ENCODE assay signal across 14 cellular contexts in the genomic region with DNA sequence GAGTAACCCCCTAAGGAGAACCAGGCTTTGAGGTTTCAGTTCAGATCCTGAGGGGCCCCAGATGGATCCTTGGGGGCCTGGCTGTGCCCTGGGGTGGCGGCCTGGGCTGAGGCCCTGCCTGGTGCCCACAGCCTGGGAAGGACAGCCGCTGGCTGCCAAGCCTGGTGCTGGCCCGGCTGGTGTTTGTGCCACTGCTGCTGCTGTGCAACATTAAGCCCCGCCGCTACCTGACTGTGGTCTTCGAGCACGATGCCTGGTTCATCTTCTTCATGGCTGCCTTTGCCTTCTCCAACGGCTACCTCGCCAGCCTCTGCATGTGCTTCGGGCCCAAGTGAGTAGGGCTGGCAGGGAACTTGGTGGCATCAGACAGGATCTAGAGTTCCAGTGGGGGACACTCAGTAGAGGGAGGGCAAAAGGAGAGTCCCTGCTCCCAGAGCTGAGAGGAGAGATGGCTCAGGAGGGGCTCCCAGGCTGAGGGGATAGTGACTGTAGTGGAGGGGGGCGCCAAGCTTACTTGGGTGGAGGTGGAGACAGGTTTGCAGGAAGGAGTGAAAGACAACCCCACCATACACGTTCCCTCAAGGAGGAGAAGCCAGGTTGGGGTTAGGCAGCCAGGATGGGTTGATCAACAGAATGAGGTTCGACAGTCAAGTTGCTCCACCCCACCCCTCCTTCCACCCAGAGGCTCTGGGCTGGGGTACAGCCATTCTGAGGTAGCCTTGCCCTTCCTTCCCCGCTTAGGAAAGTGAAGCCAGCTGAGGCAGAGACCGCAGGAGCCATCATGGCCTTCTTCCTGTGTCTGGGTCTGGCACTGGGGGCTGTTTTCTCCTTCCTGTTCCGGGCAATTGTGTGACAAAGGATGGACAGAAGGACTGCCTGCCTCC. TPM values are rescaled to one million over a fixed set of nuclear protein-coding genes. Genes with fewer than 3 reads are reported as not detected.
DNase-seq lines count a peak whose midpoint lies in the region; ATAC-seq, FAIRE-seq and TF ChIP-seq lines count a peak whose summit lies in the region.
"Had no signal": no experiment of that assay in that cellular context is flagged by ENCODE, and none has a peak within 500 bp of the region (broad histone marks: within the 10 kb centered on the region; RNA-seq: fewer than 3 reads in every experiment).

No MANE protein-coding gene starts in this region.

- intact Hi-C loops in IMR-90 (cut with micrococcal nuclease) = no loop called here
- intact Hi-C loops in CD4-positive, alpha-beta memory T cell (cut with micrococcal nuclease) = no loop called here

- H3K23me2 ChIP-seq in H1 (ENCODE audit: low read depth, low read length) = peaks cover 4% of the 10 kb centered on the region; the same call in 1 of the 2 replicates

- H3K27ac ChIP-seq in C4-2B (peak overlapping the region; percentile 14; the same call in 1 of the 2 replicates), IMR-90 (ENCODE audit: insufficient read depth, low read length) (no peak overlapping the region), H1 (ENCODE audit: low read depth, low read length) (no peak overlapping the region; the same call in 1 of the 2 replicates), trophoblast cell (ENCODE audit: low read depth, low read length) (peak overlapping the region; percentile 69)
- H3K27ac ChIP-seq in CD4-positive, alpha-beta memory T cell (ENCODE audit: low read depth, low read length) = no peak overlapping the region

- H2BK12ac ChIP-seq in H1 (ENCODE audit: low read depth, low read length) (no peak overlapping the region), trophoblast cell (ENCODE audit: low read length) (peak overlapping the region; percentile 23)

- H3K4me3 ChIP-seq in IMR-90 (ENCODE audit: insufficient read depth, low read depth, low read length) (no peak overlapping the region), H1 (ENCODE audit: extremely low read depth in 1 of 4, insufficient read depth in 2 of 4, low read depth in 3 of 4, low read length in 4 of 4) (no peak overlapping the region), trophoblast cell (ENCODE audit: low read depth, low read length) (no peak overlapping the region)
- no peak overlapping the region for H3K4me3 ChIP-seq in CD4-positive, alpha-beta memory T cell (ENCODE audit: low read length in 2 of 2)

- FAIRE-seq in H1 (lab: Jason Lieb, UNC) = no peak
- no peak for FAIRE-seq in RCC 7860 (lab: Jason Lieb, UNC)
- FAIRE-seq: endometrium had no signal

- H4K12ac ChIP-seq in trophoblast cell (ENCODE audit: low read depth, low read length) = no peak overlapping the region

- no peak overlapping the region for H3K4ac ChIP-seq in IMR-90 (ENCODE audit: low read depth, low read length)
- no peak overlapping the region for H3K4ac ChIP-seq in H1 (replicated peaks; ENCODE audit: insufficient read length, low read depth, low read length)
- peak overlapping the region; percentile 21 for H3K4ac ChIP-seq in trophoblast cell (ENCODE audit: low read depth, low read length)

- H2AFZ ChIP-seq in IMR-90 (replicated peaks; ENCODE audit: low read length, poor library complexity) (no peak overlapping the region), H1 (ENCODE audit: low read length) (no peak overlapping the region), trophoblast cell (ENCODE audit: insufficient read depth, low read length, poor library complexity) (no peak overlapping the region)

- H2AK9ac ChIP-seq in IMR-90 (replicated peaks; ENCODE audit: low read depth, low read length, poor library complexity) = peak overlapping the region; percentile 52

- 0 out of 4 replicates have a peak, but pooled peaks cover 0 to 4% of the 10 kb centered on the region in 2 experiments for H3K79me1 ChIP-seq in IMR-90 (ENCODE audit: low read depth in 1 of 2, low read length in 2 of 2)
- H3K79me1 ChIP-seq in H1 (ENCODE audit: low read depth, low read length) = peaks cover 11% of the 10 kb centered on the region
- H3K79me1 ChIP-seq in trophoblast cell (ENCODE audit: low read length) = peaks cover 26% of the 10 kb centered on the region

- H4K91ac ChIP-seq in IMR-90 (ENCODE audit: insufficient read depth, low read depth, low read length) (no peak overlapping the region), H1 (replicated peaks; ENCODE audit: insufficient read length, low read length) (no peak overlapping the region), trophoblast cell (ENCODE audit: low read depth, low read length) (peak overlapping the region; percentile 62)

- H4K5ac ChIP-seq in IMR-90 (ENCODE audit: low read depth, low read length) (no peak overlapping the region), H1 (ENCODE audit: insufficient read length, low read depth, low read length) (no peak overlapping the region)

- H3K36me3 ChIP-seq in IMR-90 (ENCODE audit: control insufficient read depth, insufficient read depth, low read length) (peaks cover 2% of the 10 kb centered on the region; the same call in 1 of the 2 replicates), H1 (ENCODE audit: control insufficient read depth in 2 of 4, insufficient read depth in 4 of 4, low read length in 3 of 4) (peaks cover 35 to 60% (median 53%) of the 10 kb centered on the region in 4 experiments), trophoblast cell (ENCODE audit: control insufficient read depth in 1 of 2, insufficient read depth in 2 of 2, low read length in 2 of 2) (peaks cover 43 to 55% of the 10 kb centered on the region in 2 experiments)
- H3K36me3 ChIP-seq in CD4-positive, alpha-beta memory T cell (ENCODE audit: insufficient read depth, low read length) = no peaks in the 10 kb centered on the region

- no peak for ATAC-seq in IMR-90 (ENCODE audit: low read depth)
- ATAC-seq: CD8-positive, alpha-beta T cell had no signal

- no peak overlapping the region for H3K4me3 Mint-ChIP-seq in CD4-positive, alpha-beta memory T cell
- H3K4me3 Mint-ChIP-seq: activated naive CD8-positive, alpha-beta T cell; CD8-positive, alpha-beta T cell had no signal

- in situ Hi-C loops in IMR-90 (cut with MboI; ENCODE audit: low sequenced_read_pairs) = loop anchor here (5.0 kb wide), 1 partner anchor 61 kb away; no protein-coding TSS in a partner anchor

- no peak overlapping the region for H3K14ac ChIP-seq in IMR-90 (replicated peaks; ENCODE audit: low read depth, low read length)
- no peak overlapping the region for H3K14ac ChIP-seq in H1 (ENCODE audit: insufficient read length)
- no peak overlapping the region for H3K14ac ChIP-seq in trophoblast cell (ENCODE audit: low read length)

- no peaks in the 10 kb centered on the region for H3K9me3 ChIP-seq in IMR-90 (ENCODE audit: control insufficient read depth, insufficient read depth, low read length)
- H3K9me3 ChIP-seq in H1 (ENCODE audit: insufficient read depth in 2 of 2, low read depth in 1 of 2, low read length in 1 of 2) = no peaks in the 10 kb centered on the region
- H3K9me3 ChIP-seq in trophoblast cell (ENCODE audit: insufficient read depth, low read depth, low read length) = peaks cover 3% of the 10 kb centered on the region
- no peaks in the 10 kb centered on the region for H3K9me3 ChIP-seq in CD4-positive, alpha-beta memory T cell (ENCODE audit: control insufficient read depth in 1 of 2, low read length in 2 of 2)

- H3K9ac ChIP-seq in IMR-90 (ENCODE audit: low read depth, low read length) = no peak overlapping the region
- H3K9ac ChIP-seq in H1 (replicated peaks in 1 of 4; ENCODE audit: extremely low read depth in 1 of 4, low read depth in 3 of 4, low read length in 3 of 4) = no peak overlapping the region
- no peak overlapping the region for H3K9ac ChIP-seq in trophoblast cell (ENCODE audit: low read length)

- peaks cover 0 to 8% (median 4%) of the 10 kb centered on the region in 4 donors for H3K4me1 Mint-ChIP-seq in CD4-positive, alpha-beta memory T cell

- dilution Hi-C loops in IMR-90 (cut with HindIII; ENCODE audit: low sequenced_read_pairs, unreplicated experiment) = no loop called here

- H4K8ac ChIP-seq in IMR-90 (ENCODE audit: low read depth in 2 of 2, low read length in 2 of 2) (no peak overlapping the region), H1 (ENCODE audit: extremely low read depth, insufficient read depth, low read length) (no peak overlapping the region), trophoblast cell (ENCODE audit: low read depth, low read length) (no peak overlapping the region)

- TF ChIP-seq POLR2A in IMR-90 (IDR thresholded peaks at IDR 0.05; ENCODE audit: low read depth, low read length) (no peak), H1 (IDR thresholded peaks at IDR 0.05; ENCODE audit: control extremely low read depth in 1 of 2, low read depth in 2 of 2, low read length in 2 of 2) (no peak)

- no peaks in the 10 kb centered on the region for H3K9me3 Mint-ChIP-seq in CD4-positive, alpha-beta memory T cell
- H3K9me3 Mint-ChIP-seq: CD8-positive, alpha-beta T cell had no signal

- H4K20me1 ChIP-seq in IMR-90 (ENCODE audit: insufficient read depth, low read length) = no peaks in the 10 kb centered on the region
- peaks cover 11 to 21% of the 10 kb centered on the region in 2 experiments for H4K20me1 ChIP-seq in H1 (replicated peaks in 1 of 2; ENCODE audit: control insufficient read depth in 1 of 2, insufficient read depth in 2 of 2, low read length in 2 of 2)

- H3K4me2 ChIP-seq in IMR-90 (ENCODE audit: low read depth, low read length) = no peak overlapping the region
- no peak overlapping the region for H3K4me2 ChIP-seq in H1 (ENCODE audit: insufficient read depth in 1 of 2, low read depth in 2 of 2, low read length in 2 of 2)
- no peak overlapping the region for H3K4me2 ChIP-seq in trophoblast cell (ENCODE audit: low read length)

- H2BK15ac ChIP-seq in IMR-90 (ENCODE audit: low read depth, low read length) (no peak overlapping the region), H1 (ENCODE audit: low read length) (no peak overlapping the region)

- no peaks in the 10 kb centered on the region for H3K27me3 Mint-ChIP-seq in CD4-positive, alpha-beta memory T cell
- H3K27me3 Mint-ChIP-seq: activated naive CD8-positive, alpha-beta T cell had no signal

- no TSS peak for BruUV-seq in IMR-90 (replicated peaks; lab: Mats Ljungman, UMichigan)

- H2BK120ac ChIP-seq in IMR-90 (ENCODE audit: low read depth, low read length) (no peak overlapping the region), H1 (replicated peaks; ENCODE audit: low read depth, low read length) (no peak overlapping the region), trophoblast cell (ENCODE audit: insufficient read depth, low read length, poor library complexity) (no peak overlapping the region)

- H2AK5ac ChIP-seq in IMR-90 (ENCODE audit: low read depth, low read length) (no peak overlapping the region), H1 (ENCODE audit: low read depth, low read length) (no peak overlapping the region), trophoblast cell (ENCODE audit: low read length) (peak overlapping the region; percentile 1)

- H2BK20ac ChIP-seq in IMR-90 (ENCODE audit: low read depth, low read length) = no peak overlapping the region
- no peak overlapping the region for H2BK20ac ChIP-seq in H1 (ENCODE audit: low read length)

- no peak for DNase-seq in IMR-90
- DNase-seq in H1 (ENCODE audit: low read depth in 1 of 2, low spot score in 2 of 2) = no peak
- DNase-seq in trophoblast cell = no peak
- DNase-seq in NCI-H1436 treated with DMSO at 0.1 percent for 48 hours (lab: John Stamatoyannopoulos, UW) = no peak
- no peak for DNase-seq in superior temporal gyrus (ENCODE audit: extremely low spot score)
- DNase-seq in RCC 7860 (ENCODE audit: low spot score) = no peak
- no peak for DNase-seq in CD4-positive, alpha-beta memory T cell
- DNase-seq: activated CD4-positive, alpha-beta T cell treated with anti-CD3 and anti-CD28 coated beads for 1 hour; CD8-positive, alpha-beta T cell; MM.1S; NCI-H345 had no signal

- no peak for TF ChIP-seq CTCF in C4-2B (conservative IDR thresholded peaks at IDR 0.05)
- no peak for TF ChIP-seq CTCF in IMR-90 (conservative IDR thresholded peaks at IDR 0.05; ENCODE audit: low read depth, low read length)
- TF ChIP-seq CTCF in H1 (IDR thresholded peaks at IDR 0.05; ENCODE audit: control extremely low read depth in 1 of 3, insufficient read depth in 1 of 3, low read depth in 1 of 3, low read length in 3 of 3) = no peak

- no peak overlapping the region for H3K56ac ChIP-seq in IMR-90 (ENCODE audit: extremely low read depth, insufficient read depth, low read length)
- H3K56ac ChIP-seq in H1 (replicated peaks; ENCODE audit: insufficient read length, low read depth, low read length) = no peak overlapping the region

- H3K23ac ChIP-seq in IMR-90 (ENCODE audit: low read depth, low read length) (no peak overlapping the region), H1 (ENCODE audit: insufficient read length) (no peak overlapping the region), trophoblast cell (ENCODE audit: low read length) (no peak overlapping the region)

- no peak for TF ChIP-seq RAD21 in IMR-90 (IDR thresholded peaks at IDR 0.05; ENCODE audit: low read length)
- TF ChIP-seq RAD21 in H1 (IDR thresholded peaks at IDR 0.05 in 1 of 2, conservative IDR thresholded peaks at IDR 0.05 in 1 of 2; ENCODE audit: low read depth in 2 of 2, low read length in 2 of 2) = no peak

- H3K27me3 ChIP-seq in IMR-90 (ENCODE audit: control insufficient read depth, insufficient read depth, low read length) (no peaks in the 10 kb centered on the region), H1 (replicated peaks in 1 of 4; ENCODE audit: control insufficient read depth in 3 of 4, extremely low read depth in 1 of 4, insufficient read depth in 3 of 4, low read length in 3 of 4) (no peaks in the 10 kb centered on the region), trophoblast cell (ENCODE audit: insufficient read depth, low read length) (no peaks in the 10 kb centered on the region)
- H3K27me3 ChIP-seq in CD4-positive, alpha-beta memory T cell (ENCODE audit: insufficient read depth, low read length) = no peaks in the 10 kb centered on the region

- no peak overlapping the region for H3K27ac Mint-ChIP-seq in CD4-positive, alpha-beta memory T cell
- H3K27ac Mint-ChIP-seq: activated naive CD8-positive, alpha-beta T cell; CD8-positive, alpha-beta T cell had no signal

- H3K18ac ChIP-seq in IMR-90 (ENCODE audit: low read depth, low read length) (no peak overlapping the region), H1 (ENCODE audit: extremely low read depth, low read length) (no peak overlapping the region), trophoblast cell (ENCODE audit: low read length) (peak overlapping the region; percentile 16)

- H2BK5ac ChIP-seq in IMR-90 (ENCODE audit: low read depth, low read length, poor library complexity, severe bottlenecking) (no peak overlapping the region), H1 (ENCODE audit: low read depth, low read length) (0 out of 2 replicates have a peak overlapping the region, but pooled peaks have one; percentile 24), trophoblast cell (ENCODE audit: low read depth, low read length, poor library complexity) (peak overlapping the region; percentile 1)

- H3K79me2 ChIP-seq in H1 (ENCODE audit: control insufficient read depth in 1 of 2, insufficient read depth in 2 of 2, low read length in 2 of 2) (peaks cover 0 to 9% of the 10 kb centered on the region in 2 experiments; a peak in 2 of 4 replicates), trophoblast cell (ENCODE audit: control insufficient read depth, insufficient read depth, low read length, poor library complexity) (peaks cover 2% of the 10 kb centered on the region)

- 97% methylated on average over 6 of the region's 16 CpGs; no CpG with 5 or more reads in 1 of the 2 experiments for WGBS in IMR-90 (ENCODE audit: extremely low coverage in 2 of 2, insufficient read length in 1 of 2), 2 experiments
- WGBS in H1 (ENCODE audit: extremely low coverage in 1 of 2, insufficient coverage in 1 of 2, insufficient read length in 1 of 2, insufficient replicate concordance in 2 of 2, low coverage in 1 of 2, low lambda C conversion rate in 2 of 2, missing lambda C conversion rate in 1 of 2), 2 experiments = 90% methylated on average over 16 of the region's 16 CpGs; no CpG with 5 or more reads in 1 of the 2 experiments
- no CpG with 5 or more reads among the region's 16 CpGs for WGBS in trophoblast cell (ENCODE audit: extremely low coverage, insufficient coverage, insufficient read length)

- peaks cover 4% of the 10 kb centered on the region for H3K9me1 ChIP-seq in IMR-90 (ENCODE audit: insufficient read depth, low read length)

- CTCF ChIA-PET in IMR-90 (lab: Yijun Ruan, JAX) = interaction anchor here (0.6 kb wide), 1 partner anchor 43 kb away, joined by 4 read pairs; no protein-coding TSS in a partner anchor
- CTCF ChIA-PET in H1 (lab: Charles Lee; ENCODE audit: partially characterized antibody) = interaction anchor here (0.8 to 19.4 kb wide), 13 partner anchors 7 to 143 kb away, joined by 3 to 287 read pairs (median 19); partner anchors contain the start of genes CAPN11, MYMX and SLC29A1
- CTCF ChIA-PET in CD4-positive, alpha-beta memory T cell (lab: Charles Lee; ENCODE audit: partially characterized antibody) = interaction anchor here (1.1 to 5.3 kb wide), 2 partner anchors 10 to 73 kb away, joined by 3 to 84 read pairs; partner anchors contain the start of gene SLC29A1

- H3K4me1 ChIP-seq in IMR-90 (ENCODE audit: control insufficient read depth, insufficient read depth, low read length) (peaks cover 14% of the 10 kb centered on the region), H1 (replicated peaks in 1 of 4; ENCODE audit: control insufficient read depth in 3 of 4, insufficient read depth in 4 of 4, low read length in 3 of 4) (peaks cover 4 to 15% (median 9%) of the 10 kb centered on the region in 4 experiments; a peak in 6 of 7 replicates), trophoblast cell (ENCODE audit: control insufficient read depth in 1 of 2, insufficient read depth in 2 of 2, low read length in 2 of 2) (peaks cover 32 to 47% of the 10 kb centered on the region in 2 experiments)
- H3K4me1 ChIP-seq in CD4-positive, alpha-beta memory T cell (ENCODE audit: insufficient read depth, low read length) = peaks cover 7% of the 10 kb centered on the region

- TF ChIP-seq EP300 in H1 (IDR thresholded peaks at IDR 0.05; ENCODE audit: borderline replicate concordance in 1 of 2, low read depth in 2 of 2, low read length in 2 of 2) = no peak

- H3K36me3 Mint-ChIP-seq in CD4-positive, alpha-beta memory T cell = no peaks in the 10 kb centered on the region
- H3K36me3 Mint-ChIP-seq: CD8-positive, alpha-beta T cell had no signal

- POLR2A ChIA-PET in IMR-90 (lab: Charles Lee; ENCODE audit: unreplicated experiment) (no interaction called here), H1 (lab: Charles Lee; ENCODE audit: partially characterized antibody) (interaction anchor here (0.9 to 21.0 kb wide), 9 partner anchors 8 to 99 kb away, joined by 3 to 581 read pairs (median 5); partner anchors contain the start of genes HSP90AB1, SLC29A1 and SLC35B2)
- POLR2A ChIA-PET in CD4-positive, alpha-beta memory T cell (lab: Charles Lee; ENCODE audit: partially characterized antibody) = interaction anchor here (4.2 kb wide), 1 partner anchor 13 kb away, joined by 29 read pairs; the partner anchor contains the start of gene HSP90AB1

RNA-seq across cellular contexts. Expression of gene SLC29A1, which starts 9.5 kb away (rescaled TPM):
- total RNA-seq in IMR-90 (2012; rRNA removed) = 4.1 and 4.7 TPM in 2 replicates
- 22.1 and 23.2 TPM in 2 replicates for polyA plus RNA-seq in IMR-90 (2012; rRNA removed)
- 20.7 and 23.2 TPM in 2 replicates for polyA plus RNA-seq in IMR-90 (2012; cell fraction: cytosol; rRNA removed)
- polyA plus RNA-seq in IMR-90 (2012; cell fraction: nucleus; rRNA removed; ENCODE audit: low replicate concordance) = 33.9 and 57.0 TPM in 2 replicates
- total RNA-seq in H1 (2021; fragmentation: NEBNext Ultra II Directional; extraction: Animal tissue kit (Norgen Biotek cat#: 25700)) = 187 and 196 TPM in 2 replicates
- 558 and 626 TPM in 2 replicates for polyA plus RNA-seq in H1 (2011; rRNA removed)
- 409 TPM for polyA plus RNA-seq in H1 (2011; cell fraction: cytosol; rRNA removed)
- 636 TPM for polyA plus RNA-seq in H1 (2011; cell fraction: nucleus; rRNA removed)
- polyA plus RNA-seq in H1 (2012, experiment 1 of 2) = 210 to 268 TPM (median 256 TPM) in 4 replicates
- 267 TPM for polyA plus RNA-seq in H1 (2012, experiment 2 of 2)
- polyA plus RNA-seq in H1 (2013, experiment 1 of 2) = 396 TPM
- 418 TPM for polyA plus RNA-seq in H1 (2013, experiment 2 of 2)
- 456 and 664 TPM in 2 replicates for polyA minus RNA-seq in H1 (2011; rRNA and poly(A)+ RNA removed)
- 124 TPM for polyA minus RNA-seq in H1 (2011; cell fraction: cytosol; rRNA and poly(A)+ RNA removed)
- 168 TPM for polyA minus RNA-seq in H1 (2011; cell fraction: nucleus; rRNA and poly(A)+ RNA removed)
- 99.2 and 101 TPM in 2 replicates for polyA plus RNA-seq in trophoblast cell (2013)
- 1 to 10 TPM; 2.1 to 3.1 TPM for total RNA-seq in CD4-positive, alpha-beta memory T cell
- 1 to 10 TPM; 3.4 to 3.7 TPM for polyA plus RNA-seq in CD4-positive, alpha-beta memory T cell

RNA-seq across cellular contexts. Expression of gene HSP90AB1, which starts 14.0 kb away (rescaled TPM):
- total RNA-seq in IMR-90 (2012; rRNA removed) = 1,307 and 1,440 TPM in 2 replicates
- polyA plus RNA-seq in IMR-90 (2012; rRNA removed) (771 and 887 TPM in 2 replicates), H1 (2011; rRNA removed) (1,244 and 1,564 TPM in 2 replicates)
- 246 and 656 TPM in 2 replicates for polyA plus RNA-seq in IMR-90 (2012; cell fraction: cytosol; rRNA removed)
- 158 and 414 TPM in 2 replicates for polyA plus RNA-seq in IMR-90 (2012; cell fraction: nucleus; rRNA removed; ENCODE audit: low replicate concordance)
- 2,224 and 2,297 TPM in 2 replicates for total RNA-seq in H1 (2021; fragmentation: NEBNext Ultra II Directional; extraction: Animal tissue kit (Norgen Biotek cat#: 25700))
- polyA plus RNA-seq in H1 (2011; cell fraction: cytosol; rRNA removed) = 1,987 TPM
- polyA plus RNA-seq in H1 (2011; cell fraction: nucleus; rRNA removed) = 1,165 TPM
- 2,191 to 2,644 TPM (median 2,404 TPM) in 4 replicates for polyA plus RNA-seq in H1 (2012, experiment 1 of 2)
- 384 TPM for polyA plus RNA-seq in H1 (2012, experiment 2 of 2)
- polyA plus RNA-seq in H1 (2013, experiment 1 of 2) = 1,706 TPM
- polyA plus RNA-seq in H1 (2013, experiment 2 of 2) = 1,654 TPM
- polyA minus RNA-seq in H1 (2011; rRNA and poly(A)+ RNA removed) = 1,724 and 1,899 TPM in 2 replicates
- 850 TPM for polyA minus RNA-seq in H1 (2011; cell fraction: cytosol; rRNA and poly(A)+ RNA removed)
- 610 TPM for polyA minus RNA-seq in H1 (2011; cell fraction: nucleus; rRNA and poly(A)+ RNA removed)
- polyA plus RNA-seq in trophoblast cell (2013) = 916 and 940 TPM in 2 replicates
- 100 to 1,000 TPM; 303 to 324 TPM for total RNA-seq in CD4-positive, alpha-beta memory T cell
- polyA plus RNA-seq in CD4-positive, alpha-beta memory T cell = 100 to 1,000 TPM; 384 to 432 TPM

RNA-seq across cellular contexts. Expression of gene MYMX, which starts 16.2 kb away (rescaled TPM):
- not detected in 2 replicates for total RNA-seq in IMR-90 (2012; rRNA removed)
- not detected in 2 replicates for polyA plus RNA-seq in IMR-90 (2012; rRNA removed)
- not detected in 2 replicates for polyA plus RNA-seq in IMR-90 (2012; cell fraction: cytosol; rRNA removed)
- not detected in 2 replicates for polyA plus RNA-seq in IMR-90 (2012; cell fraction: nucleus; rRNA removed; ENCODE audit: low replicate concordance)
- 4.7 and 5.2 TPM in 2 replicates for total RNA-seq in H1 (2021; fragmentation: NEBNext Ultra II Directional; extraction: Animal tissue kit (Norgen Biotek cat#: 25700))
- polyA plus RNA-seq in H1 (2011; rRNA removed) = 5.3 and 6.9 TPM in 2 replicates
- 6.9 TPM for polyA plus RNA-seq in H1 (2011; cell fraction: cytosol; rRNA removed)
- polyA plus RNA-seq in H1 (2011; cell fraction: nucleus; rRNA removed) = 8.2 TPM
- 7.5 to 8.9 TPM (median 7.9 TPM) in 4 replicates for polyA plus RNA-seq in H1 (2012, experiment 1 of 2)
- polyA plus RNA-seq in H1 (2012, experiment 2 of 2) = 9.3 TPM
- polyA plus RNA-seq in H1 (2013, experiment 1 of 2) = 10.1 TPM
- polyA plus RNA-seq in H1 (2013, experiment 2 of 2) = 10.6 TPM
- 3.2 and 3.8 TPM in 2 replicates for polyA minus RNA-seq in H1 (2011; rRNA and poly(A)+ RNA removed)
- 5.0 TPM for polyA minus RNA-seq in H1 (2011; cell fraction: cytosol; rRNA and poly(A)+ RNA removed)
- 5.1 TPM for polyA minus RNA-seq in H1 (2011; cell fraction: nucleus; rRNA and poly(A)+ RNA removed)
- polyA plus RNA-seq in trophoblast cell (2013) = 0.37 and 0.41 TPM in 2 replicates
- total RNA-seq in CD4-positive, alpha-beta memory T cell = not detected
- polyA plus RNA-seq in CD4-positive, alpha-beta memory T cell = not detected
- total RNA-seq: CD8-positive, alpha-beta T cell had no signal

RNA-seq across cellular contexts. Expression of gene SLC35B2, which starts 24.4 kb away (rescaled TPM):
- 41.7 and 51.4 TPM in 2 replicates for total RNA-seq in IMR-90 (2012; rRNA removed)
- polyA plus RNA-seq in IMR-90 (2012; rRNA removed) = 89.9 and 94.8 TPM in 2 replicates
- polyA plus RNA-seq in IMR-90 (2012; cell fraction: cytosol; rRNA removed) = 91.0 and 123 TPM in 2 replicates
- polyA plus RNA-seq in IMR-90 (2012; cell fraction: nucleus; rRNA removed; ENCODE audit: low replicate concordance) = 64.5 and 76.3 TPM in 2 replicates
- 29.5 and 32.3 TPM in 2 replicates for total RNA-seq in H1 (2021; fragmentation: NEBNext Ultra II Directional; extraction: Animal tissue kit (Norgen Biotek cat#: 25700))
- 65.0 and 73.7 TPM in 2 replicates for polyA plus RNA-seq in H1 (2011; rRNA removed)
- 49.6 TPM for polyA plus RNA-seq in H1 (2011; cell fraction: cytosol; rRNA removed)
- 90.4 TPM for polyA plus RNA-seq in H1 (2011; cell fraction: nucleus; rRNA removed)
- polyA plus RNA-seq in H1 (2012, experiment 1 of 2) = 26.2 to 41.2 TPM (median 36.7 TPM) in 4 replicates
- 48.9 TPM for polyA plus RNA-seq in H1 (2012, experiment 2 of 2)
- polyA plus RNA-seq in H1 (2013, experiment 1 of 2) = 43.7 TPM
- 43.6 TPM for polyA plus RNA-seq in H1 (2013, experiment 2 of 2)
- polyA minus RNA-seq in H1 (2011; rRNA and poly(A)+ RNA removed) = 48.1 and 49.1 TPM in 2 replicates
- 21.4 TPM for polyA minus RNA-seq in H1 (2011; cell fraction: cytosol; rRNA and poly(A)+ RNA removed)
- 25.3 TPM for polyA minus RNA-seq in H1 (2011; cell fraction: nucleus; rRNA and poly(A)+ RNA removed)
- polyA plus RNA-seq in trophoblast cell (2013) = 48.9 and 52.5 TPM in 2 replicates
- 10 to 100 TPM; 20.7 to 20.9 TPM for total RNA-seq in CD4-positive, alpha-beta memory T cell
- 10 to 100 TPM; 41.6 to 65.3 TPM for polyA plus RNA-seq in CD4-positive, alpha-beta memory T cell

RNA-seq across cellular contexts. Expression of gene NFKBIE, which starts 32.4 kb away (rescaled TPM):
- 7.5 and 7.9 TPM in 2 replicates for total RNA-seq in IMR-90 (2012; rRNA removed)
- 13.0 and 16.7 TPM in 2 replicates for polyA plus RNA-seq in IMR-90 (2012; rRNA removed)
- polyA plus RNA-seq in IMR-90 (2012; cell fraction: cytosol; rRNA removed) = 17.6 and 22.6 TPM in 2 replicates
- polyA plus RNA-seq in IMR-90 (2012; cell fraction: nucleus; rRNA removed; ENCODE audit: low replicate concordance) = 14.5 and 23.0 TPM in 2 replicates
- total RNA-seq in H1 (2021; fragmentation: NEBNext Ultra II Directional; extraction: Animal tissue kit (Norgen Biotek cat#: 25700)) = 10.8 and 13.5 TPM in 2 replicates
- 19.2 and 22.9 TPM in 2 replicates for polyA plus RNA-seq in H1 (2011; rRNA removed)
- 18.8 TPM for polyA plus RNA-seq in H1 (2011; cell fraction: cytosol; rRNA removed)
- polyA plus RNA-seq in H1 (2011; cell fraction: nucleus; rRNA removed) = 14.3 TPM
- polyA plus RNA-seq in H1 (2012, experiment 1 of 2) = 12.7 to 17.1 TPM (median 13.6 TPM) in 4 replicates
- polyA plus RNA-seq in H1 (2012, experiment 2 of 2) = 17.0 TPM
- polyA plus RNA-seq in H1 (2013, experiment 1 of 2) = 6.2 TPM
- polyA plus RNA-seq in H1 (2013, experiment 2 of 2) = 7.5 TPM
- polyA minus RNA-seq in H1 (2011; rRNA and poly(A)+ RNA removed) = 7.0 and 9.3 TPM in 2 replicates
- 7.8 TPM for polyA minus RNA-seq in H1 (2011; cell fraction: cytosol; rRNA and poly(A)+ RNA removed)
- 12.2 TPM for polyA minus RNA-seq in H1 (2011; cell fraction: nucleus; rRNA and poly(A)+ RNA removed)
- 8.6 and 10.1 TPM in 2 replicates for polyA plus RNA-seq in trophoblast cell (2013)
- 10 to 100 TPM; 12.7 to 15.0 TPM for total RNA-seq in CD4-positive, alpha-beta memory T cell
- 1 to 10 TPM; 8.0 to 8.3 TPM for polyA plus RNA-seq in CD4-positive, alpha-beta memory T cell

Comparison
In these comparisons a context has a peak if more than half of its experiments do, and no peak if none do; other contexts are left out.
1. H3K27ac ChIP-seq: peak in C4-2B (single experiment) and trophoblast cell (single experiment); none in IMR-90 (single experiment), H1 (single experiment) and CD4-positive, alpha-beta memory T cell (single experiment).
2. RNA of gene SLC29A1, which starts 9.5 kb away (total RNA-seq): 187 to 196 TPM in H1; 4.1 to 4.7 TPM in IMR-90 and 2.1 to 3.1 TPM in CD4-positive, alpha-beta memory T cell; every median in the first group is over 10 times any median in the second.